22 cellular contexts compared by ENCODE assay signal in the genomic region with DNA sequence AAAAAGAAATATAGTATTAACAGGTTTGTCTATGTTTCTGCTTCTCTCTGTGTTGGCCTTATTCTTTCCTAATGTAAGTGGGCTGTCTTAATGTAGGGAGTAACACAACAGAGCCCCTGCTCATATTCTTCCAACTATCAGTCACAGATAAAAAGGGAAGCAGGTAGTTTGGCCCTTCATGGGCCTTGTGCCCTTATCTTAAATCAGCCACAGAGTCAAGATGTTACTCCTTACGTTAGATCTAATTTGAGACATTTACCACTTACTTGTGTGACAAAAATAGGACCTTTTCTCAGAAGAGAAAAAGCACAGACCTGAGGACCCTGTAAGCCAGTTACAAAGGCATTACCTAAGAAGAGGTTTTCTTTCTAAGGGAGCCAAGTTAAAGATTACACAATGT.
"Had no signal": no experiment of that assay in that cellular context is flagged by ENCODE, and none has a peak within 500 bp of the region (broad histone marks: within the 10 kb centered on the region; RNA-seq: fewer than 3 reads in every experiment).

No MANE protein-coding gene starts in this region.

- H3K4me1 ChIP-seq: body of pancreas, breast epithelium had no signal

- H3K4me3 ChIP-seq: body of pancreas, breast epithelium, PC-9, SK-N-MC had no signal

- H3K36me3 ChIP-seq: breast epithelium had no signal

- ATAC-seq: activated CD8-positive, alpha-beta T cell treated with anti-CD3 and anti-CD28 coated beads, Interleukin-2, amount 10 ng/mL, durations not matched to agents 7 days and 5 days; body of pancreas; WTC11 had no signal

- H3K27ac ChIP-seq: body of pancreas, breast epithelium, PC-9, SK-N-MC had no signal

- H3K9me3 ChIP-seq: body of pancreas, breast epithelium had no signal

- DNase-seq: activated CD4-positive, alpha-beta T cell treated with anti-CD3 and anti-CD28 coated beads for 48 hours; activated CD4-positive, CD25-positive, alpha-beta regulatory T cell treated with anti-CD3 and anti-CD28 coated beads, Interleukin-2, amount 50 U/mL, for 72 hours; activated CD8-positive, alpha-beta T cell treated with anti-CD3 and anti-CD28 coated beads, Interleukin-2, amount 10 ng/mL, durations not matched to agents 7 days and 5 days; activated gamma-delta T cell; activated naive CD4-positive, alpha-beta T cell treated with Interleukin-2 at 50 U/mL for 16 hours; activated naive CD8-positive, alpha-beta T cell treated with anti-CD3 and anti-CD28 coated beads, Interleukin-2, amount 10 ng/mL, durations not matched to agents 7 days and 5 days; activated T-cell treated with anti-CD3 and anti-CD28 coated beads, Interleukin-2, amount 50 U/mL, for 24 hours; body of pancreas; caudate nucleus; cerebellar nuclear complex; NCI-H1105; NCI-H1417 treated with DMSO at 0.1 percent for 48 hours; NCI-H187 treated with DMSO at 0.1 percent for 48 hours; NCI-H2081 treated with DMSO at 0.1 percent for 48 hours; NCI-H226; NCI-H446 treated with DMSO at 0.1 percent for 48 hours; NCI-H69; PC-9; Right ventricle myocardium superior had no signal

- H3K27me3 ChIP-seq: body of pancreas, breast epithelium had no signal
